Comparison of ENCODE assay signal across 15 cellular contexts in the genomic region with DNA sequence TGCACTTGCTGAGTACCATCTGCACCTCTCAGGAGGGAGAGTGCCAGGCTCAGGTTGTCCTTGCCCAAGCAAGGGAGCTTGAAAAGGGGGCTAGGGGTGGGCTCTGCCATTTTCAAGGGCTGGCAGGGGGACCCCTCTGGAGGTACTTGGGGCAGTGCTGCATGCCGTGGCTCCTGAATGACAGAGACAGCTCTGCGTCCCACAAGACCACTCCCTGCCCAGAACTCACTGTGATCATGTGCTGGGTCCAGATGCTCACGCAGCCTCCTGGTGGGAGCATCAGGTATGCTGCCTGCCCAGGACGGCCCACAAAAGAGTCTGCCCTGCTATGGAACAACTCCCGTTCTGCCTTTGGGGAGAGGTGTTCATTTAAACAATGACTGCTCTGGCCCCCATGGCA.
"Had no signal": no experiment of that assay in that cellular context is flagged by ENCODE, and none has a peak within 500 bp of the region (broad histone marks: within the 10 kb centered on the region; RNA-seq: fewer than 3 reads in every experiment).

No MANE protein-coding gene starts in this region.

- H3K27me3 ChIP-seq: neural progenitor cell, ovary, tibial artery, vagina had no signal

- H3K27ac Mint-ChIP-seq: activated CD4-positive, alpha-beta memory T cell treated with anti-CD3 and anti-CD28 coated beads for 36 hours; mesothelial cell of epicardium; neural progenitor cell; stimulated activated memory B cell treated with anti-CD40 and anti-IgM and Interleukin-4, amounts not matched to agents 10 μg/mL and 1 μg/mL and 100 μg/mL, for 72 hours; T-cell had no signal

- H3K9me3 ChIP-seq: lower lobe of right lung, ovary, tibial artery, vagina had no signal

- DNase-seq: activated CD4-positive, alpha-beta memory T cell treated with anti-CD3 and anti-CD28 coated beads for 36 hours; activated CD4-positive, alpha-beta T cell treated with anti-CD3 and anti-CD28 coated beads for 1 hour; activated naive CD4-positive, alpha-beta T cell treated with anti-CD3 and anti-CD28 coated beads, Interleukin-2, amount 50 U/mL, for 16 hours; foreskin fibroblast; left cardiac atrium; lower lobe of right lung; stimulated activated CD4-positive, alpha-beta T cell treated with anti-CD3 and anti-CD28 coated beads, Interleukin-2, amount 100 ng/mL, for 48 hours; T-helper 9 cell; tibial artery had no signal

- H3K9me3 Mint-ChIP-seq: activated CD4-positive, alpha-beta memory T cell treated with anti-CD3 and anti-CD28 coated beads for 36 hours; mesothelial cell of epicardium; stimulated activated memory B cell treated with anti-CD40 and anti-IgM and Interleukin-4, amounts not matched to agents 10 μg/mL and 1 μg/mL and 100 μg/mL, for 72 hours; T-cell had no signal

- H3K4me3 ChIP-seq: lower lobe of right lung, neural progenitor cell, ovary, tibial artery, vagina had no signal

- H3K36me3 Mint-ChIP-seq: activated CD4-positive, alpha-beta memory T cell treated with anti-CD3 and anti-CD28 coated beads for 36 hours; stimulated activated memory B cell treated with anti-CD40 and anti-IgM and Interleukin-4, amounts not matched to agents 10 μg/mL and 1 μg/mL and 100 μg/mL, for 72 hours; T-cell had no signal

- H3K4me3 Mint-ChIP-seq: activated CD4-positive, alpha-beta memory T cell treated with anti-CD3 and anti-CD28 coated beads for 36 hours; mesothelial cell of epicardium; neural progenitor cell; stimulated activated memory B cell treated with anti-CD40 and anti-IgM and Interleukin-4, amounts not matched to agents 10 μg/mL and 1 μg/mL and 100 μg/mL, for 72 hours; T-cell had no signal

- H3K36me3 ChIP-seq: lower lobe of right lung, neural progenitor cell, ovary, vagina had no signal

- ATAC-seq: left cardiac atrium; lower lobe of right lung; stimulated activated memory B cell treated with anti-CD40 and anti-IgM and Interleukin-4, amounts not matched to agents 10 μg/mL and 1 μg/mL and 100 μg/mL, for 72 hours; T-cell had no signal

- H3K27ac ChIP-seq: lower lobe of right lung, neural progenitor cell, ovary, tibial artery, vagina had no signal

- H3K27me3 Mint-ChIP-seq: activated CD4-positive, alpha-beta memory T cell treated with anti-CD3 and anti-CD28 coated beads for 36 hours had no signal

- H3K4me1 Mint-ChIP-seq: mesothelial cell of epicardium; neural progenitor cell; stimulated activated memory B cell treated with anti-CD40 and anti-IgM and Interleukin-4, amounts not matched to agents 10 μg/mL and 1 μg/mL and 100 μg/mL, for 72 hours; T-cell had no signal
